ENCODE assay signal across 20 cellular contexts in the genomic region with DNA sequence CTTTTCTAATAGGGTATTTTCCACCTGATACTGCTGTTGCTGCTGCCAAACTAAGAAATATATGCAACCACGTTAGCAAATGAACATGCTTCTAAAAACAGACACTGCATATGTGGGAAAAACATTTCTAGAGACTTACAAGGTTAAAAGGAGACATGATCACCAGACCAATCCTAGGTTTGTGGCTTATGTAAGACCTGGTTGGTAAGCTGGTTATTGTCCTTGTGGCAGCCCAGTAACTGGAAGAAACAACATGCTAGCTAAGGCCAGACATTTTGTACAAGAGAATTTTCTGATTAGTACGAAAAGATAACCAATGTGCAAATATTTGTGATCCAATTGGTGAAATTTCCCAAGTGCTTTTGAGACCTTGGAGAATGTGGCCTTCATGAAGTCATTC.
DNase-seq lines count a peak whose midpoint lies in the region; ATAC-seq, FAIRE-seq and TF ChIP-seq lines count a peak whose summit lies in the region.
"Had no signal": no experiment of that assay in that cellular context is flagged by ENCODE, and none has a peak within 500 bp of the region (broad histone marks: within the 10 kb centered on the region; RNA-seq: fewer than 3 reads in every experiment).

No MANE protein-coding gene starts in this region.

- TF ChIP-seq CTCF in OCI-LY3 (IDR thresholded peaks at IDR 0.05; ENCODE audit: low read depth, low read length) = no peak
- no peak for TF ChIP-seq CTCF in neutrophil (IDR thresholded peaks at IDR 0.05)
- TF ChIP-seq CTCF in HepG2 (CRISPR knock-in tag; IDR thresholded peaks at IDR 0.05) = no peak

- peaks cover 3% of the 10 kb centered on the region for H3K36me3 Mint-ChIP-seq in effector memory CD8-positive, alpha-beta T cell (ENCODE audit: insufficient read depth)

- FAIRE-seq in HepG2 (lab: Jason Lieb, UNC) = no peak
- FAIRE-seq: H1 had no signal

- H3K4me1 ChIP-seq in OCI-LY3 (ENCODE audit: low read length) (peaks cover 34% of the 10 kb centered on the region), neutrophil (ENCODE audit: control insufficient read depth in 1 of 2, insufficient read depth in 1 of 2, low read depth in 1 of 2, low read length in 1 of 2) (peaks cover 38 to 44% of the 10 kb centered on the region in 2 experiments), HepG2 (ENCODE audit: insufficient read depth, low read length) (no peaks in the 10 kb centered on the region)
- H3K4me1 ChIP-seq: SJCRH30 had no signal

- H3K9me3 ChIP-seq in OCI-LY3 (ENCODE audit: insufficient read depth, low read length) (no peaks in the 10 kb centered on the region), neutrophil (no peaks in the 10 kb centered on the region), HepG2 (ENCODE audit: low read length) (no peaks in the 10 kb centered on the region)
- H3K9me3 ChIP-seq: MG63, SJCRH30 had no signal

- in situ Hi-C loops in HepG2 (cut with HindIII; ENCODE audit: extremely low pct_ligation_motif_present, low pct_unique_long_range_greater_than_20kb) = no loop called here

- H3K4me3 ChIP-seq in OCI-LY3 (ENCODE audit: low read length) (no peak overlapping the region), neutrophil (ENCODE audit: low read depth in 1 of 2, low read length in 1 of 2) (no peak overlapping the region), HepG2 (replicated peaks in 1 of 3; ENCODE audit: insufficient read depth in 1 of 3, low read depth in 2 of 3, low read length in 3 of 3) (no peak overlapping the region)
- H3K4me3 ChIP-seq: BLaER1 treated with 17β-estradiol and CSF1 and Interleukin-3, amounts not matched to agents 10 nM and 100 nM; MG63; SJCRH30 had no signal

- 0% methylated on average over 2 of the region's 2 CpGs for WGBS in HepG2 (ENCODE audit: low lambda C conversion rate)

- H3K4me2 ChIP-seq in OCI-LY3 (ENCODE audit: low read length) (0 out of 2 replicates have a peak overlapping the region, but pooled peaks have one; percentile 38), HepG2 (ENCODE audit: low read depth, low read length) (no peak overlapping the region)
- H3K4me2 ChIP-seq: KMS-11 had no signal

- intact Hi-C loops in HepG2 (cut with micrococcal nuclease; ENCODE audit: unreplicated experiment) = no loop called here

- H4K20me1 ChIP-seq in OCI-LY3 (ENCODE audit: insufficient read depth, low read length) = no peaks in the 10 kb centered on the region
- no peaks in the 10 kb centered on the region for H4K20me1 ChIP-seq in HepG2 (ENCODE audit: insufficient read depth, low read length)

- no peak for TF ChIP-seq RAD21 in HepG2 (CRISPR knock-in tag; IDR thresholded peaks at IDR 0.05)

- CTCF ChIA-PET in HepG2 (lab: Yijun Ruan, JAX; ENCODE audit: low intra/inter-chr PET ratio, low total read pairs) = no interaction called here

- POLR2A ChIA-PET in HepG2 (lab: Yijun Ruan, JAX) = no interaction called here

- ATAC-seq in HG02759 (IDR thresholded peaks at IDR 0.05; ENCODE audit: unreplicated experiment) (peak; percentile 14), HepG2 (no peak)
- no peak for ATAC-seq in effector memory CD8-positive, alpha-beta T cell (replicated peaks)

- no peaks in the 10 kb centered on the region for H3K4me1 Mint-ChIP-seq in effector memory CD8-positive, alpha-beta T cell (ENCODE audit: low read depth in 2 of 2)

- peak; percentile 19 for DNase-seq in NCI-H82 (lab: John Stamatoyannopoulos, UW)
- no peak for DNase-seq in NCI-H82 treated with DMSO at 0.1 percent for 48 hours (lab: John Stamatoyannopoulos, UW; ENCODE audit: unreplicated experiment)
- no peak for DNase-seq in effector memory CD8-positive, alpha-beta T cell
- no peak for DNase-seq in activated naive CD4-positive, alpha-beta T cell (lab: John Stamatoyannopoulos, UW)
- DNase-seq in HepG2 (ENCODE audit: low spot score) = no peak
- DNase-seq: 8988T, HFFc6, MG63, NCI-H1930, NCI-H2171 treated with DMSO at 0.1 percent for 48 hours, NCI-H774, SJCRH30, SW 1271 had no signal

- H3K27ac ChIP-seq in OCI-LY3 (ENCODE audit: low read length) = no peak overlapping the region
- peak overlapping the region; percentile 92 for H3K27ac ChIP-seq in neutrophil
- no peak overlapping the region for H3K27ac ChIP-seq in HepG2 (ENCODE audit: extremely low read length, insufficient read depth, low read length)
- H3K27ac ChIP-seq: BLaER1 treated with 17β-estradiol and CSF1 and Interleukin-3, amounts not matched to agents 10 nM and 100 nM; KMS-11; RWPE1; SJCRH30 had no signal

- no peak for TF ChIP-seq POLR2A in HepG2 (IDR thresholded peaks at IDR 0.05; ENCODE audit: insufficient read depth in 1 of 2, low read depth in 2 of 2, low read length in 2 of 2)

- H3K9ac ChIP-seq in OCI-LY3 (ENCODE audit: low read length) (no peak overlapping the region), HepG2 (ENCODE audit: insufficient read depth, low read depth, low read length) (no peak overlapping the region)
- H3K9ac ChIP-seq: BLaER1 treated with 17β-estradiol and CSF1 and Interleukin-3, amounts not matched to agents 10 nM and 100 nM; KMS-11 had no signal

- BruUV-seq in HepG2 (replicated peaks; lab: Mats Ljungman, UMichigan) = no TSS peak

- H3K27me3 Mint-ChIP-seq in effector memory CD8-positive, alpha-beta T cell = no peaks in the 10 kb centered on the region

- H3K9me3 Mint-ChIP-seq in effector memory CD8-positive, alpha-beta T cell = peaks cover 0 to 2% of the 10 kb centered on the region in 2 donors

- H3K27me3 ChIP-seq in OCI-LY3 (ENCODE audit: low read depth, low read length) = no peaks in the 10 kb centered on the region
- H3K27me3 ChIP-seq in neutrophil = no peaks in the 10 kb centered on the region
- H3K27me3 ChIP-seq in HepG2 (ENCODE audit: control insufficient read depth in 1 of 2, insufficient read depth in 2 of 2, low read length in 2 of 2) = no peaks in the 10 kb centered on the region
- H3K27me3 ChIP-seq: BLaER1 treated with 17β-estradiol and CSF1 and Interleukin-3, amounts not matched to agents 10 nM and 100 nM; MG63; SJCRH30 had no signal

- H3K79me2 ChIP-seq in OCI-LY3 (ENCODE audit: low read length) (no peaks in the 10 kb centered on the region), HepG2 (ENCODE audit: insufficient read depth, low read length) (no peaks in the 10 kb centered on the region)

- H2AFZ ChIP-seq in OCI-LY3 (ENCODE audit: low read depth, low read length) = no peak overlapping the region
- H2AFZ ChIP-seq in HepG2 (ENCODE audit: low read length) = no peak overlapping the region

- no peaks in the 10 kb centered on the region for H3K36me3 ChIP-seq in OCI-LY3 (replicated peaks; ENCODE audit: low read depth, low read length)
- H3K36me3 ChIP-seq in neutrophil = no peaks in the 10 kb centered on the region
- no peaks in the 10 kb centered on the region for H3K36me3 ChIP-seq in HepG2 (replicated peaks in 1 of 2; ENCODE audit: control insufficient read depth in 1 of 2, insufficient read depth in 2 of 2, low read length in 2 of 2)
- H3K36me3 ChIP-seq: MG63, SJCRH30 had no signal

- no peak overlapping the region for H3K4me3 Mint-ChIP-seq in effector memory CD8-positive, alpha-beta T cell
- H3K4me3 Mint-ChIP-seq: HFFc6 had no signal

- TF ChIP-seq EP300 in HepG2 (IDR thresholded peaks at IDR 0.05; ENCODE audit: low read depth in 2 of 2, low read length in 2 of 2) = no peak
- no peak for TF ChIP-seq EP300 in HepG2 (CRISPR knock-in tag; IDR thresholded peaks at IDR 0.05; ENCODE audit: borderline replicate concordance)

- H3K27ac Mint-ChIP-seq in effector memory CD8-positive, alpha-beta T cell = no peak overlapping the region
- H3K27ac Mint-ChIP-seq: HFFc6 had no signal

TF ChIP-seq in HepG2, 621 proteins besides CTCF, POLR2A, EP300 and RAD21:
- TF ChIP-seq ATAD3A (CRISPR knock-in tag; IDR thresholded peaks at IDR 0.05) (no peak), XRCC5 (optimal IDR thresholded peaks at IDR 0.05; ENCODE audit: low read length) (no peak), RNF2 (conservative IDR thresholded peaks at IDR 0.05; ENCODE audit: low read depth) (no peak), ZNF484 (CRISPR knock-in tag; IDR thresholded peaks at IDR 0.05; ENCODE audit: borderline replicate concordance, low read depth) (no peak)
TF ChIP-seq in HepG2: peak in this region for 0.
